Comparison of ENCODE assay signal across 9 cellular contexts in the genomic region with DNA sequence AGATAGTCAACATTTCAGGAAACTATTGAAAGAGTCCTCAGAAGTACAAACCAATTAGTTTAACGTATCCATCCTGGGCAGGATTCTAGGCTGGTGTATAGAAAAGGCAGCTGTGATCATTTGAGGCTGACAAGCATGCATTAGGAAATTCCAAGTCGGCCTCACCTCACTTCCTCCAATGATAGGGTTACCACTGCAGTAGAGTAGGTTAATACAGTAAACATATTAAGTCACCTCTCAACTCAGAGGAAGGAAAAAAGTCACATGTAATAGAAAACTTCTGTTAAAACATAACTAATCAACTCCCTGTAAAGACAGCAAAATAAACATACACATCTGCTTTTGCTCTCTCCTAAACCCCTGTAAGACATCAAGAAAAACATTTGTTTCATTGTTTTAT. TPM values are rescaled to one million over a fixed set of nuclear protein-coding genes. Genes with fewer than 3 reads are reported as not detected.
DNase-seq lines count a peak whose midpoint lies in the region; ATAC-seq, FAIRE-seq and TF ChIP-seq lines count a peak whose summit lies in the region.
"Had no signal": no experiment of that assay in that cellular context is flagged by ENCODE, and none has a peak within 500 bp of the region (broad histone marks: within the 10 kb centered on the region; RNA-seq: fewer than 3 reads in every experiment).

No MANE protein-coding gene starts in this region.

- peak; percentile 38 to 79 (median 58) for ATAC-seq in right lobe of liver
- ATAC-seq in HepG2 = no peak
- ATAC-seq in lung (ENCODE audit: insufficient read depth, low FRiP score) = peak; percentile 56
- ATAC-seq: sciatic nerve had no signal

- H3K27me3 ChIP-seq in right lobe of liver (no peaks in the 10 kb centered on the region), HepG2 (ENCODE audit: control insufficient read depth in 1 of 2, insufficient read depth in 2 of 2, low read length in 2 of 2) (no peaks in the 10 kb centered on the region), lung (ENCODE audit: control insufficient read depth, insufficient read depth) (no peaks in the 10 kb centered on the region), MM.1S (replicated peaks; ENCODE audit: insufficient read depth, low read length) (no peaks in the 10 kb centered on the region)

- WGBS in right lobe of liver (ENCODE audit: insufficient coverage, low coverage, low lambda C conversion rate, missing lambda C conversion rate) = 23% methylated on average over 2 of the region's 2 CpGs
- WGBS in HepG2 (ENCODE audit: low lambda C conversion rate) = 55% methylated on average over 2 of the region's 2 CpGs
- WGBS in lung, 2 donors = 12 to 25% methylated on average over 2 of the region's 2 CpGs

- no peaks in the 10 kb centered on the region for H3K9me3 Mint-ChIP-seq in activated naive CD8-positive, alpha-beta T cell (ENCODE audit: low read depth)

- intact Hi-C loops in right lobe of liver (cut with DNase I) (no loop called here), HepG2 (cut with micrococcal nuclease; ENCODE audit: unreplicated experiment) (no loop called here)

- H3K36me3 Mint-ChIP-seq in activated naive CD8-positive, alpha-beta T cell = no peaks in the 10 kb centered on the region

- H3K9me3 ChIP-seq in right lobe of liver = no peaks in the 10 kb centered on the region
- no peaks in the 10 kb centered on the region for H3K9me3 ChIP-seq in HepG2 (ENCODE audit: low read length)
- H3K9me3 ChIP-seq in lung (ENCODE audit: control insufficient read depth in 2 of 2, insufficient read depth in 1 of 2, low read length in 1 of 2) = no peaks in the 10 kb centered on the region
- H3K9me3 ChIP-seq in MM.1S (replicated peaks; ENCODE audit: insufficient read depth, low read length) = no peaks in the 10 kb centered on the region

- TF ChIP-seq POLR2A in right lobe of liver (IDR thresholded peaks at IDR 0.05) = no peak
- no peak for TF ChIP-seq POLR2A in HepG2 (IDR thresholded peaks at IDR 0.05; ENCODE audit: insufficient read depth in 1 of 2, low read depth in 2 of 2, low read length in 2 of 2)

- H3K4me3 Mint-ChIP-seq in activated naive CD8-positive, alpha-beta T cell = peak overlapping the region; percentile 8

- CTCF ChIA-PET in HepG2 (lab: Yijun Ruan, JAX; ENCODE audit: low intra/inter-chr PET ratio, low total read pairs) = no interaction called here

- H3K27me3 Mint-ChIP-seq in activated naive CD8-positive, alpha-beta T cell = no peaks in the 10 kb centered on the region

- H3K9ac ChIP-seq in HepG2 (ENCODE audit: insufficient read depth, low read depth, low read length) (no peak overlapping the region), MM.1S (ENCODE audit: low read length) (no peak overlapping the region)

- no peaks in the 10 kb centered on the region for H3F3A ChIP-seq in MM.1S (ENCODE audit: insufficient read depth, low read length)

- in situ Hi-C loops in HepG2 (cut with HindIII; ENCODE audit: extremely low pct_ligation_motif_present, low pct_unique_long_range_greater_than_20kb) = no loop called here

- no peak for TF ChIP-seq EP300 in HepG2 (IDR thresholded peaks at IDR 0.05; ENCODE audit: low read depth in 2 of 2, low read length in 2 of 2)
- no peak for TF ChIP-seq EP300 in HepG2 (CRISPR knock-in tag; IDR thresholded peaks at IDR 0.05; ENCODE audit: borderline replicate concordance)

- TF ChIP-seq RAD21 in HepG2 (CRISPR knock-in tag; IDR thresholded peaks at IDR 0.05) = no peak

- no peaks in the 10 kb centered on the region for H3K9me2 ChIP-seq in MM.1S (replicated peaks; ENCODE audit: insufficient read depth, low read length)

- peaks cover 0 to 33% (median 12%) of the 10 kb centered on the region in 4 donors for H3K4me1 ChIP-seq in right lobe of liver
- peaks cover 26% of the 10 kb centered on the region for H3K4me1 ChIP-seq in HepG2 (ENCODE audit: insufficient read depth, low read length)
- H3K4me1 ChIP-seq in lung (ENCODE audit: control insufficient read depth in 2 of 2, insufficient read depth in 2 of 2, low read length in 2 of 2) = peaks cover 9 to 31% of the 10 kb centered on the region in 2 donors
- H3K4me1 ChIP-seq in MM.1S (ENCODE audit: low read length) = peaks cover 6% of the 10 kb centered on the region; the same call in 1 of the 2 replicates

- BruUV-seq in HepG2 (replicated peaks; lab: Mats Ljungman, UMichigan) = no TSS peak

- peak overlapping the region; percentile 74 for H3K27ac Mint-ChIP-seq in activated naive CD8-positive, alpha-beta T cell

- no peak overlapping the region for H2AFZ ChIP-seq in HepG2 (ENCODE audit: low read length)
- no peak overlapping the region for H2AFZ ChIP-seq in MM.1S (ENCODE audit: low read length)

- H3K4me1 Mint-ChIP-seq in activated naive CD8-positive, alpha-beta T cell (ENCODE audit: low read depth) = peaks cover 79% of the 10 kb centered on the region

- no peak overlapping the region for H3K4me3 ChIP-seq in right lobe of liver
- H3K4me3 ChIP-seq in HepG2 (replicated peaks in 1 of 3; ENCODE audit: insufficient read depth in 1 of 3, low read depth in 2 of 3, low read length in 3 of 3) = no peak overlapping the region
- no peak overlapping the region for H3K4me3 ChIP-seq in lung
- H3K4me3 ChIP-seq in MM.1S (ENCODE audit: low read length) = no peak overlapping the region

- H3K79me2 ChIP-seq in HepG2 (ENCODE audit: insufficient read depth, low read length) (peaks cover 79% of the 10 kb centered on the region), MM.1S (ENCODE audit: low read length) (peaks cover 98% of the 10 kb centered on the region)

- DNase-seq in right lobe of liver (no peak), HepG2 (ENCODE audit: low spot score) (no peak), lung (ENCODE audit: low spot score) (no peak), MM.1S (no peak), C1 segment of cervical spinal cord (lab: John Stamatoyannopoulos, UW) (no peak)
- no peak for DNase-seq in effector CD4-positive, alpha-beta T cell
- DNase-seq in central memory CD4-positive, alpha-beta T cell = no peak

- H3K27ac ChIP-seq in right lobe of liver (no peak overlapping the region), HepG2 (ENCODE audit: extremely low read length, insufficient read depth, low read length) (no peak overlapping the region), lung (ENCODE audit: low read depth in 1 of 2, low read length in 1 of 2) (no peak overlapping the region), MM.1S (ENCODE audit: low read length) (no peak overlapping the region)

- H3K4me2 ChIP-seq in HepG2 (ENCODE audit: low read depth, low read length) = no peak overlapping the region; the same call in 1 of the 2 replicates
- H3K4me2 ChIP-seq in MM.1S (ENCODE audit: low read depth, low read length) = no peak overlapping the region

- TF ChIP-seq CTCF in right lobe of liver (IDR thresholded peaks at IDR 0.05) (no peak), HepG2 (CRISPR knock-in tag; IDR thresholded peaks at IDR 0.05) (no peak), lung (IDR thresholded peaks at IDR 0.05; ENCODE audit: control extremely low read depth, extremely low read depth) (no peak), MM.1S (IDR thresholded peaks at IDR 0.05; ENCODE audit: low read length) (no peak)

- H3K36me3 ChIP-seq in right lobe of liver = no peaks in the 10 kb centered on the region
- no peaks in the 10 kb centered on the region for H3K36me3 ChIP-seq in HepG2 (replicated peaks in 1 of 2; ENCODE audit: control insufficient read depth in 1 of 2, insufficient read depth in 2 of 2, low read length in 2 of 2)
- H3K36me3 ChIP-seq in lung (ENCODE audit: control insufficient read depth in 2 of 2, insufficient read depth in 2 of 2, low read length in 2 of 2) = no peaks in the 10 kb centered on the region
- H3K36me3 ChIP-seq in MM.1S (replicated peaks; ENCODE audit: insufficient read depth, low read length) = no peaks in the 10 kb centered on the region

- H4K20me1 ChIP-seq in HepG2 (ENCODE audit: insufficient read depth, low read length) = peaks cover 14% of the 10 kb centered on the region
- H4K20me1 ChIP-seq in MM.1S (ENCODE audit: insufficient read depth, low read length) = peaks cover 52% of the 10 kb centered on the region

- POLR2A ChIA-PET in HepG2 (lab: Yijun Ruan, JAX) = no interaction called here

- FAIRE-seq in HepG2 (lab: Jason Lieb, UNC) = no peak

TF ChIP-seq in HepG2, 621 proteins besides CTCF, POLR2A, EP300 and RAD21:
- TF ChIP-seq TCF7L2 (IDR thresholded peaks at IDR 0.05; ENCODE audit: low read depth, low read length) = no peak
- TF ChIP-seq ZNF839 (CRISPR knock-in tag; IDR thresholded peaks at IDR 0.05; ENCODE audit: borderline replicate concordance) = no peak
- no peak for TF ChIP-seq KDM5A (IDR thresholded peaks at IDR 0.05; ENCODE audit: borderline replicate concordance, low read length)
- TF ChIP-seq ZC3H13 (CRISPR knock-in tag; IDR thresholded peaks at IDR 0.05) = no peak

RNA-seq across cellular contexts. Expression of a gene that starts 33.5 kb away (rescaled TPM):
- total RNA-seq in right lobe of liver (10 to 100 TPM; 29.0 to 52.0 (median 38.1) TPM), HepG2 (2016; rRNA removed; fragmentation: Illumina TruSeq; extraction: Trizol) (32.9 and 38.9 TPM in 2 replicates), lung (100 to 1,000 TPM; 112 to 329 TPM)
- total RNA-seq in HepG2 (2016; cell fraction: cytosol; rRNA removed; fragmentation: Illumina TruSeq; extraction: Trizol; ENCODE audit: low read depth) = 82.6 and 84.3 TPM in 2 replicates
- 30.1 and 34.1 TPM in 2 replicates for total RNA-seq in HepG2 (2016; cell fraction: insoluble cytoplasmic fraction; rRNA removed; fragmentation: Illumina TruSeq; extraction: Trizol)
- total RNA-seq in HepG2 (2016; cell fraction: membrane; rRNA removed; fragmentation: Illumina TruSeq; extraction: Trizol) = 30.2 and 31.1 TPM in 2 replicates
- total RNA-seq in HepG2 (2016; cell fraction: nucleus; rRNA removed; fragmentation: Illumina TruSeq; extraction: Trizol) = 77.6 and 90.7 TPM in 2 replicates
- polyA plus RNA-seq in HepG2 (2011; rRNA removed) (20.5 and 24.8 TPM in 2 replicates), lung (10 to 100 TPM; 18.2 to 31.0 TPM)
- 13.8 and 15.7 TPM in 2 replicates for polyA plus RNA-seq in HepG2 (2011; cell fraction: cytosol; rRNA removed)
- polyA plus RNA-seq in HepG2 (2011; cell fraction: nucleus; rRNA removed) = 28.2 and 34.1 TPM in 2 replicates
- polyA plus RNA-seq in HepG2 (2012) = 19.0 and 20.9 TPM in 2 replicates
- polyA plus RNA-seq in HepG2 (2016; cell fraction: cytosol; fragmentation: Illumina TruSeq; extraction: Trizol; ENCODE audit: low read depth) = 0.53 and 0.93 TPM in 2 replicates
- 18.1 and 20.3 TPM in 2 replicates for polyA plus RNA-seq in HepG2 (2016; cell fraction: insoluble cytoplasmic fraction; fragmentation: Illumina TruSeq; extraction: Trizol; ENCODE audit: low read depth)
- 2.4 and 2.8 TPM in 2 replicates for polyA plus RNA-seq in HepG2 (2016; cell fraction: membrane; fragmentation: Illumina TruSeq; extraction: Trizol; ENCODE audit: low read depth)
- 34.1 and 35.3 TPM in 2 replicates for polyA plus RNA-seq in HepG2 (2016; cell fraction: nucleus; fragmentation: Illumina TruSeq; extraction: Trizol; ENCODE audit: insufficient read depth, low read depth)
- 56.3 and 75.4 TPM in 2 replicates for polyA minus RNA-seq in HepG2 (2011; rRNA and poly(A)+ RNA removed; ENCODE audit: low replicate concordance)
- polyA minus RNA-seq in HepG2 (2011; cell fraction: cytosol; rRNA and poly(A)+ RNA removed) = 28.0 and 36.0 TPM in 2 replicates
- polyA minus RNA-seq in HepG2 (2011; cell fraction: nucleus; rRNA and poly(A)+ RNA removed) = 207 and 236 TPM in 2 replicates
